2 cellular contexts compared by ENCODE assay signal in genomic region chr2:8638327-8638726, GRCh38.
TF ChIP-seq lines count a peak whose summit lies in the region.

No MANE protein-coding gene starts in this region.

TF ChIP-seq in HepG2, 621 proteins besides CTCF, POLR2A, EP300 and RAD21:
- TF ChIP-seq CSRNP2 (CRISPR knock-in tag; conservative IDR thresholded peaks at IDR 0.05; ENCODE audit: low read depth) (no peak), ZBTB38 (CRISPR knock-in tag; IDR thresholded peaks at IDR 0.05) (peak; percentile 54; the same call in 1 of the 2 replicates), ZBTB33 (CRISPR knock-in tag; IDR thresholded peaks at IDR 0.05) (peak; percentile 83)

TF ChIP-seq in H1, 55 proteins besides CTCF, POLR2A, EP300 and RAD21:
- TF ChIP-seq POU5F1 (IDR thresholded peaks at IDR 0.05; ENCODE audit: low read depth, low read length) (no peak), YY1 (IDR thresholded peaks at IDR 0.05; ENCODE audit: low read depth, low read length) (no peak), TCF12 (IDR thresholded peaks at IDR 0.05; ENCODE audit: low read depth, low read length) (no peak), EGR1 (IDR thresholded peaks at IDR 0.05; ENCODE audit: borderline replicate concordance, low read depth, low read length) (no peak), KDM5A (IDR thresholded peaks at IDR 0.05; ENCODE audit: low read length) (no peak), CBX5 (IDR thresholded peaks at IDR 0.05; ENCODE audit: low read depth, low read length) (no peak), TBP (IDR thresholded peaks at IDR 0.05; ENCODE audit: low read depth, low read length) (no peak)
